ENCODE assay signal across 8 cellular contexts in genomic region chr14:55581011-55581806, GRCh38. TPM values are rescaled to one million over a fixed set of nuclear protein-coding genes. Genes with fewer than 3 reads are reported as not detected.
DNase-seq lines count a peak whose midpoint lies in the region; ATAC-seq and TF ChIP-seq lines count a peak whose summit lies in the region.

No MANE protein-coding gene starts in this region.

- ATAC-seq in Panc1 (peak; percentile 44), omental fat pad (ENCODE audit: low FRiP score) (peak; percentile 39), upper lobe of right lung (peak; percentile 21), GM18873 (IDR thresholded peaks at IDR 0.05; ENCODE audit: low FRiP score, unreplicated experiment) (no peak)

- no TSS peak for BruUV-seq in Panc1 (replicated peaks; lab: Mats Ljungman, UMichigan)

- H3K9me3 ChIP-seq in Panc1 (ENCODE audit: control insufficient read depth, insufficient read depth, low read depth, low read length): no peaks in the 10 kb centered on the region
- no peaks in the 10 kb centered on the region for H3K9me3 ChIP-seq in upper lobe of right lung

- DNase-seq in Daoy (ENCODE audit: low read depth) (peak; percentile 66), HEK293T (ENCODE audit: extremely low spot score) (peak; percentile 45), Panc1 (ENCODE audit: low read depth, low spot score) (no peak), activated gamma-delta T cell (lab: John Stamatoyannopoulos, UW) (peak; percentile 33), glomerular visceral epithelial cell (ENCODE audit: extremely low spot score) (peak; percentile 54), omental fat pad (ENCODE audit: low spot score) (no peak), upper lobe of right lung (peak; percentile 69)

- CTCF ChIA-PET in HEK293T (lab: Yijun Ruan, JAX): interaction anchor here (0.8 to 0.9 kb wide), 2 partner anchors 14 to 21 kb away, joined by 3 read pairs; no protein-coding TSS in a partner anchor
- CTCF ChIA-PET in Panc1 (lab: Charles Lee): interaction anchor here (0.6 to 1.0 kb wide), 2 partner anchors 25 to 151 kb away, joined by 3 to 5 read pairs; no protein-coding TSS in a partner anchor

- intact Hi-C loops in Panc1 (cut with micrococcal nuclease; ENCODE audit: unreplicated experiment) (no loop called here), upper lobe of right lung (cut with DNase I) (no loop called here)

- peaks cover 3% of the 10 kb centered on the region for H3K36me3 ChIP-seq in Panc1 (ENCODE audit: control insufficient read depth, insufficient read depth, low read length)
- H3K36me3 ChIP-seq in upper lobe of right lung: no peaks in the 10 kb centered on the region

- peaks cover 39% of the 10 kb centered on the region for H3K4me1 ChIP-seq in Panc1 (ENCODE audit: control insufficient read depth, insufficient read depth, low read length)
- H3K4me1 ChIP-seq in upper lobe of right lung: peaks cover 41% of the 10 kb centered on the region

- H3K27me3 ChIP-seq in Panc1 (ENCODE audit: control insufficient read depth, insufficient read depth, low read length) (no peaks in the 10 kb centered on the region), upper lobe of right lung (no peaks in the 10 kb centered on the region)

- in situ Hi-C loops in Panc1 (cut with HindIII; ENCODE audit: low pct_unique_long_range_greater_than_20kb, low sequenced_read_pairs): no loop called here

- TF ChIP-seq CTCF in Panc1 (IDR thresholded peaks at IDR 0.05) (no peak), omental fat pad (IDR thresholded peaks at IDR 0.05) (no peak), upper lobe of right lung (IDR thresholded peaks at IDR 0.05) (no peak)

- H3K4me3 ChIP-seq in Panc1 (ENCODE audit: low read depth in 2 of 2, low read length in 2 of 2): peak overlapping the region; percentile 79 to 81
- peak overlapping the region; percentile 76 for H3K4me3 ChIP-seq in upper lobe of right lung

- POLR2A ChIA-PET in HEK293T (lab: Yijun Ruan, JAX) (interaction anchor here (0.6 to 0.7 kb wide), 2 partner anchors 19 to 170 kb away, joined by 3 read pairs; partner anchors contain the start of gene ATG14), Panc1 (lab: Charles Lee) (interaction anchor here (0.6 kb wide), 1 partner anchor 135 kb away, joined by 5 read pairs; no protein-coding TSS in a partner anchor)

- H3K27ac ChIP-seq in Panc1 (ENCODE audit: low read length): peak overlapping the region; percentile 85
- peak overlapping the region; percentile 91 for H3K27ac ChIP-seq in upper lobe of right lung

TF ChIP-seq in HEK293T, 16 proteins besides CTCF, POLR2A, EP300 and RAD21:
- no peak for TF ChIP-seq ELF4 (IDR thresholded peaks at IDR 0.05)
- no peak for TF ChIP-seq LEF1 (IDR thresholded peaks at IDR 0.05; ENCODE audit: borderline replicate concordance)
- TF ChIP-seq PKNOX1 (IDR thresholded peaks at IDR 0.05): no peak
- TF ChIP-seq L3MBTL2 (conservative IDR thresholded peaks at IDR 0.05): 0 out of 2 replicates have a peak, but pooled peaks have one; percentile 20
- no peak for TF ChIP-seq NFRKB (IDR thresholded peaks at IDR 0.05)
- no peak for TF ChIP-seq FOXK2 (IDR thresholded peaks at IDR 0.05)

RNA-seq across cellular contexts. Expression of gene KTN1, which starts 1.2 kb away (rescaled TPM):
- 221 and 307 TPM in 2 replicates for total RNA-seq in Daoy (2014; rRNA removed; shearing (Covaris generic))
- total RNA-seq in Panc1 (2021; ENCODE audit: unreplicated experiment) (310 TPM), omental fat pad (100 to 1,000 TPM; 114 to 165 (median 139) TPM), upper lobe of right lung (179 TPM)
- polyA plus RNA-seq in Panc1 (2012; ENCODE audit: insufficient read length): 139 TPM

Comparison
In these comparisons a context has a peak if more than half of its experiments do, and no peak if none do; other contexts are left out.
1. DNase-seq: peak in Daoy (single experiment), HEK293T (single experiment), activated gamma-delta T cell (single experiment), glomerular visceral epithelial cell (single experiment) and upper lobe of right lung (single experiment); none in Panc1 (single experiment) and omental fat pad (single experiment).